ENCODE assay signal across 9 cellular contexts in the genomic region with DNA sequence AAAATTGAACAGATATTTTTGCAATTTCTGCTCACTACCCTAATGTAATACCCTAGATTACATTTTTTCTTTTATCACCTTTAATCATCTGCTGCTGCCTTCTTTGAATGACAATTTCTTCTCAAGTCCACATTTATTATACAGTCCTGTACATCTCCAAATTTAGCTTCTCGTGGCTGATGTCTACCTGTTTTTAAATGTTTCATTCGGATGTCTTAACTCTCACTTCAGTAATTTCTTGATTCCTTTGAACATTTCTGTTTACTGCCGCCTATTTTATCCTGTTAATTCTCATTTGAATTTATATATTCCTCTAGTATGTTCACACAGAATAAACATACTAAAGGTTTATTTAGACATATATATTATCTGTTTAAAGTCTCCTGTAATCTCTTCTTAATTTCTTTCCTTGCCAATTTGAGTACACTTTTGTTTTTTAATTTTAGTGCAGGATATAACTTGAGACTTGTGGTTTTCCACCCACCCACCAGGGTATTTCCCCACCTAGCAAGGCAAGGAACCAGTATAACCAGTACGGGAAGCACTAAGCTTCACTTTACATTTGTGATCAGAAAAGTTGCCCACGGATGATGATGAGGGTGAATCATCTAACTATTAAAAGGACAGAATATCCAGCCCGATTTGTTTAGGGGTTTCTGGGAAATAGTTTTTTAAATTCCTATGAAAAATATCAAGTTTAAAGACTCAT. TPM values are rescaled to one million over a fixed set of nuclear protein-coding genes. Genes with fewer than 3 reads are reported as not detected.
DNase-seq lines count a peak whose midpoint lies in the region; ATAC-seq and TF ChIP-seq lines count a peak whose summit lies in the region.
"Had no signal": no experiment of that assay in that cellular context is flagged by ENCODE, and none has a peak within 500 bp of the region (broad histone marks: within the 10 kb centered on the region; RNA-seq: fewer than 3 reads in every experiment).

No MANE protein-coding gene starts in this region.

- 68 to 81% (median 75%) methylated on average over 6 of the region's 6 CpGs for WGBS in adrenal gland, 4 donors

- TF ChIP-seq CTCF in adrenal gland (IDR thresholded peaks at IDR 0.05): no peak

- DNase-seq in activated CD8-positive, alpha-beta memory T cell treated with anti-CD3 and anti-CD28 coated beads, Interleukin-2, amount 50 U/mL, for 4 hours: peak; percentile 55
- DNase-seq in stimulated activated CD4-positive, alpha-beta T cell treated with anti-CD3 and anti-CD28 coated beads, Interleukin-4, amount 100 ng/mL, for 1 hour: peak; percentile 53
- DNase-seq in adrenal gland (no peak), OCI-M1 (lab: John Stamatoyannopoulos, UW) (no peak), occipital lobe (lab: John Stamatoyannopoulos, UW) (no peak)

- H3K36me3 ChIP-seq in adrenal gland (replicated peaks in 1 of 2): no peaks in the 10 kb centered on the region

- no peaks in the 10 kb centered on the region for H3K4me1 ChIP-seq in adrenal gland (replicated peaks in 1 of 2)

- peak; percentile 72 for ATAC-seq in GM18861 (IDR thresholded peaks at IDR 0.05; ENCODE audit: unreplicated experiment)
- peak; percentile 90 for ATAC-seq in HG03039 (IDR thresholded peaks at IDR 0.05; ENCODE audit: unreplicated experiment)
- no peak for ATAC-seq in GM19467 (IDR thresholded peaks at IDR 0.05; ENCODE audit: unreplicated experiment)

- intact Hi-C loops in adrenal gland (cut with DNase I): no loop called here

- H3K9me3 ChIP-seq in adrenal gland (replicated peaks in 1 of 3): no peaks in the 10 kb centered on the region

- no peaks in the 10 kb centered on the region for H3K27me3 ChIP-seq in adrenal gland

- no peak for TF ChIP-seq POLR2A in adrenal gland (IDR thresholded peaks at IDR 0.05)

- H3K27ac ChIP-seq in adrenal gland: no peak overlapping the region
- H3K27ac ChIP-seq: VCaP had no signal

- H3K4me3 ChIP-seq in adrenal gland: no peak overlapping the region

RNA-seq across cellular contexts. Expression of a gene that starts 12.7 kb away (rescaled TPM):
- total RNA-seq in adrenal gland (not detected), occipital lobe (not detected)
- polyA plus RNA-seq in adrenal gland: not detected

RNA-seq across cellular contexts. Expression of a gene that starts 36.1 kb away (rescaled TPM):
- total RNA-seq in adrenal gland (1 to 10 TPM in 2 of 8 donors, under 1 TPM in 3, not detected in 3; 0.21 to 2.0 (median 0.50) TPM), occipital lobe (3.6 TPM)
- under 1 TPM; 0.33 to 0.80 (median 0.40) TPM for polyA plus RNA-seq in adrenal gland

Comparison
In these comparisons a context has a peak if more than half of its experiments do, and no peak if none do; other contexts are left out.
1. DNase-seq: peak in activated CD8-positive, alpha-beta memory T cell treated with anti-CD3 and anti-CD28 coated beads, Interleukin-2, amount 50 U/mL, for 4 hours (single experiment) and stimulated activated CD4-positive, alpha-beta T cell treated with anti-CD3 and anti-CD28 coated beads, Interleukin-4, amount 100 ng/mL, for 1 hour (single experiment); none in adrenal gland (0 of 7), OCI-M1 (single experiment) and occipital lobe (single experiment).